Comparison of ENCODE assay signal across 18 cellular contexts in the genomic region with DNA sequence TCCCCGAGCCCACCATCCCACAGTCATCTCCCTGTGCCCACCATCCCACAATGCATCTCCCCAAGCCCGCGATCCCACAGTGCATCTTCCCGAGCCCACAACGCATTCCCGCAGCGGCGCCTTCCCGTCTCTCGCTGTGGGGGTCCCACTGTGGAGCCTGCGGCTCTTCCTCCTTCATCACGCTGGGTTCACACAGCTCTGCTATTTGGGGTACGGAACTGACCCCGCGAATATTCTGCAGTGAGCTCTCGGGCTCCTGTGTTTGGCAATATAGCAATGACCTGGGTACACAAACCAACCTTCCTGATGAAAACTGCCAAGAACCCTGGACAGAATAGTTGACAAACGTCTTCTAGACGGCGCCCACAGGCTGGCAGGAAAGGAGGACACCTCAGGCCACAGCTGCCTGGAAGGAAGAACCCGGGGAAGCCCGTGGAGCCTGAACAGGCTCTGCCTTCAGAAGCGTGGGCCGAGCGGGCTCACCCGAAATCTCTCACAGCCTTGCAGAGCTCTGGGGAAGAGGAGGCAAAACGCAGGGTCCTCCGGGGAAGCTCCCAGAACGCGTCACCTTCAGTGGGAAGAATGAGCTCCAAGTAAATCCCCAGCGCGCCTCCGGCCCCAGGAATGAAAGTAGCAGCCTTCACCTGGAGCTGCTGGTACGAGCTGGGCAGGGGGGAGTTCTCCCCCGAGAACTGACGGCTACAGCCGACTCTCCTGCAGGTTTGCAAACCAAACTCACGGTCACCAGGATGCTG.
"Had no signal": no experiment of that assay in that cellular context is flagged by ENCODE, and none has a peak within 500 bp of the region (broad histone marks: within the 10 kb centered on the region; RNA-seq: fewer than 3 reads in every experiment).

No MANE protein-coding gene starts in this region.

- H3K27me3 ChIP-seq: heart right ventricle, left lung, right atrium auricular region, sigmoid colon, tibial artery had no signal

- H3K4me3 ChIP-seq: dorsolateral prefrontal cortex, heart right ventricle, left lung, lung, right atrium auricular region, sigmoid colon, skin epidermis, tibial artery had no signal

- H3K4me3 Mint-ChIP-seq: naive thymus-derived CD4-positive, alpha-beta T cell; nephron progenitor cell; stimulated activated naive CD8-positive, alpha-beta T cell treated with anti-CD3 and anti-CD28 coated beads, Interleukin-15, Interleukin-2, amounts not matched to agents 100 ng/mL and 50 ng/mL, for 24 hours had no signal

- DNase-seq: central memory CD4-positive, alpha-beta T cell; cortex of kidney; dorsolateral prefrontal cortex; effector CD8-positive, alpha-beta T cell; heart right ventricle; hypothalamus; mesenchymal stem cell; naive thymus-derived CD4-positive, alpha-beta T cell; nephron progenitor cell; sigmoid colon; stimulated activated CD4-positive, alpha-beta T cell treated with anti-CD3 and anti-CD28 coated beads, Interleukin-12 subunit alpha, Interleukin-12 subunit beta, amount 100 ng/mL, for 4 hours had no signal

- H3K27ac Mint-ChIP-seq: naive thymus-derived CD4-positive, alpha-beta T cell; stimulated activated naive CD8-positive, alpha-beta T cell treated with anti-CD3 and anti-CD28 coated beads, Interleukin-15, Interleukin-2, amounts not matched to agents 100 ng/mL and 50 ng/mL, for 24 hours had no signal

- ATAC-seq: esophagus mucosa; heart right ventricle; left lung; naive thymus-derived CD4-positive, alpha-beta T cell had no signal

- H3K27me3 Mint-ChIP-seq: naive thymus-derived CD4-positive, alpha-beta T cell; stimulated activated naive CD8-positive, alpha-beta T cell treated with anti-CD3 and anti-CD28 coated beads, Interleukin-15, Interleukin-2, amounts not matched to agents 100 ng/mL and 50 ng/mL, for 24 hours had no signal

- H3K27ac ChIP-seq: dorsolateral prefrontal cortex, heart right ventricle, left lung, sigmoid colon, skin epidermis, tibial artery had no signal

- H3K4me1 ChIP-seq: heart right ventricle, left lung, sigmoid colon had no signal
